ENCODE assay signal across 8 cellular contexts in the genomic region with DNA sequence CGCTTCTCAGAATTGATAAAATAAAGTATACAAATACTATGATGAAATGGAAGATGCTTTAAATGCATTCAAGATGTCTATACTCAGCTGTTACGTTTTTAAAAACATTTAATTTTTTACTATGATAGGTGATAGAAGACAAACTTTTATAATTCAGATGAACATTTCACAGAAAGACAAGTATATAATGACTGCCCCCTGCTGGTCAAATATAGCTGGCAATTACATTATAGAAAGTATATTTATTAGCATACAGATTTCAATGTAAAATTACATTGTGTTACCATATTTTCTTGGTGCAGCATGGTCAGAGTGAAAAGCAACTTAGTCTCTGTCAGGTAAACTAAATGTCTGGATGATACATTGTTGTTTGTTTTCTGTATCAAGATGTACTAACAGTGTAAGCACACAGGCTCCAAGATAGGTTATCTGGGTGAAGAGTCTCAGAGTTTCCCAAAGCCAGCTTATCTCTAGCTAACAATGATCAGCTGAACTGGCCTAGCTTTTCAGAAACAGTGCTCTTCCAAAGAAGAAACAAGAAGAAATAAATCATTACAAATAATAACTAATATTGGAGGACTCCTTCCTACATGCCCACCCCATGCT. TPM values are rescaled to one million over a fixed set of nuclear protein-coding genes. Genes with fewer than 3 reads are reported as not detected.
DNase-seq lines count a peak whose midpoint lies in the region; ATAC-seq and TF ChIP-seq lines count a peak whose summit lies in the region.

No MANE protein-coding gene starts in this region.

- H3K4me1 ChIP-seq in esophagus muscularis mucosa (no peaks in the 10 kb centered on the region), smooth muscle cell (ENCODE audit: low read depth) (no peaks in the 10 kb centered on the region)

- H3K9me3 ChIP-seq in esophagus muscularis mucosa (no peaks in the 10 kb centered on the region), smooth muscle cell (replicated peaks; ENCODE audit: low read depth) (no peaks in the 10 kb centered on the region)

- H3K79me2 ChIP-seq in smooth muscle cell (ENCODE audit: low read depth), result no peaks in the 10 kb centered on the region

- no peak overlapping the region for H3K27ac ChIP-seq in esophagus muscularis mucosa (replicated peaks in 1 of 4)
- H3K27ac ChIP-seq in smooth muscle cell (ENCODE audit: low read depth), result no peak overlapping the region

- 54% methylated on average over 2 of the region's 2 CpGs for WGBS in esophagus muscularis mucosa
- 46% methylated on average over 2 of the region's 2 CpGs for WGBS in smooth muscle cell (ENCODE audit: low lambda C conversion rate)

- H3K27me3 ChIP-seq in esophagus muscularis mucosa (no peaks in the 10 kb centered on the region), smooth muscle cell (ENCODE audit: low read depth) (no peaks in the 10 kb centered on the region)

- no peak for ATAC-seq in HG03520 (IDR thresholded peaks at IDR 0.05; ENCODE audit: unreplicated experiment)
- no peak for ATAC-seq in HG02759 (IDR thresholded peaks at IDR 0.05; ENCODE audit: unreplicated experiment)

- H3K4me3 ChIP-seq in GM12864 (ENCODE audit: low read depth, low read length), result no peak overlapping the region
- H3K4me3 ChIP-seq in esophagus muscularis mucosa, result no peak overlapping the region
- H3K4me3 ChIP-seq in smooth muscle cell, result no peak overlapping the region

- H3K9ac ChIP-seq in smooth muscle cell (ENCODE audit: low read depth), result no peak overlapping the region

- TF ChIP-seq EP300 in esophagus muscularis mucosa (IDR thresholded peaks at IDR 0.05), result no peak

- peak; percentile 13 for TF ChIP-seq CTCF in GM12864 (IDR thresholded peaks at IDR 0.05; ENCODE audit: low read depth, low read length, missing control alignments)
- peak; percentile 40 to 61 (median 59) for TF ChIP-seq CTCF in esophagus muscularis mucosa (IDR thresholded peaks at IDR 0.05)
- peak; percentile 72 for TF ChIP-seq CTCF in smooth muscle cell (IDR thresholded peaks at IDR 0.05; ENCODE audit: borderline replicate concordance, insufficient read depth, poor library complexity, severe bottlenecking)

- no peak overlapping the region for H3K4me2 ChIP-seq in smooth muscle cell

- H4K20me1 ChIP-seq in smooth muscle cell (ENCODE audit: low read depth), result no peaks in the 10 kb centered on the region

- intact Hi-C loops in esophagus muscularis mucosa (cut with DNase I), result no loop called here

- H2AFZ ChIP-seq in smooth muscle cell (ENCODE audit: low read depth), result no peak overlapping the region

- TF ChIP-seq POLR2A in esophagus muscularis mucosa (IDR thresholded peaks at IDR 0.05; ENCODE audit: low read depth), result no peak

- DNase-seq in Ammon's horn (ENCODE audit: low spot score) (peak; percentile 5), GM12864 (ENCODE audit: low read depth) (no peak), OCI-M2 (lab: John Stamatoyannopoulos, UW; ENCODE audit: unreplicated experiment) (peak; percentile 28), esophagus muscularis mucosa (ENCODE audit: extremely low spot score) (no peak), smooth muscle cell (lab: John Stamatoyannopoulos, UW; ENCODE audit: unreplicated experiment) (no peak), HuH-7.5 (ENCODE audit: low spot score) (no peak)

- H3F3A ChIP-seq in smooth muscle cell (ENCODE audit: low read depth), result no peaks in the 10 kb centered on the region

- peaks cover 0 to 2% (median 0%) of the 10 kb centered on the region in 4 donors for H3K36me3 ChIP-seq in esophagus muscularis mucosa
- H3K36me3 ChIP-seq in smooth muscle cell (ENCODE audit: low read depth), result no peaks in the 10 kb centered on the region

RNA-seq across cellular contexts. Expression of gene SRPX, which starts 54.1 kb away (rescaled TPM):
- 10 to 100 TPM; 40.7 to 95.3 (median 79.7) TPM for total RNA-seq in esophagus muscularis mucosa
- 35.0 and 46.1 TPM in 2 replicates for total RNA-seq in smooth muscle cell
- 49.3 and 64.9 TPM in 2 replicates for polyA plus RNA-seq in smooth muscle cell

Comparison
In these comparisons a context has a peak if more than half of its experiments do, and no peak if none do; other contexts are left out.
1. DNase-seq: peak in Ammon's horn (single experiment) and OCI-M2 (single experiment); none in GM12864 (single experiment), esophagus muscularis mucosa (single experiment), smooth muscle cell (single experiment) and HuH-7.5 (single experiment).
2. CTCF ChIP-seq: peak in every context shown above with its lines; median percentile 72 in smooth muscle cell; 59 in esophagus muscularis mucosa; 13 in GM12864.